15 cellular contexts compared by ENCODE assay signal in the genomic region with DNA sequence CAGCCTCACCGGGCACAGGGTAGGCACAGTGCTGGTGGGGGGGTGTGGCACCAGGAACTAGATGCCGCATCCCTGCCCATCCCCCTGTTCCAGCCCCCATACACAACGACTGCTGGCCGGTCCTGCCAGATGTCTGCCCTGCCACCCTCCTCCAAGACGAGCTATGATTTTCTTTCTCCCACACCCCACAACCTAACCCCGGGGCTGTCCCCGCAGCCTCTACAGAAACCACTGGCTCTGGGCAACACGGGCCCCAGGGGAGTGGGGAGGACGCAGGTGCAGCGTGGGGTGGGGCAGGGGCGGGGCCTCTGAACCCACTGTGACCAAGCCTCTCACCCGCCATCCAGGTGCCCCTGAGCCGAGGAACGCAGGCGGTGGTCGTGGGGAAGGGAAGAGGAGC. TPM values are rescaled to one million over a fixed set of nuclear protein-coding genes. Genes with fewer than 3 reads are reported as not detected.
DNase-seq lines count a peak whose midpoint lies in the region; ATAC-seq and TF ChIP-seq lines count a peak whose summit lies in the region.
"Had no signal": no experiment of that assay in that cellular context is flagged by ENCODE, and none has a peak within 500 bp of the region (broad histone marks: within the 10 kb centered on the region; RNA-seq: fewer than 3 reads in every experiment).

No MANE protein-coding gene starts in this region.

- H3K4me3 Mint-ChIP-seq in activated B cell treated with CpG ODN at 0.5 μM for 24 hours = peak overlapping the region; percentile 90
- H3K4me3 Mint-ChIP-seq: CD4-positive, CD25-positive, alpha-beta regulatory T cell; endodermal cell had no signal

- 19% methylated on average over 13 of the region's 16 CpGs; no CpG with 5 or more reads in 1 of the 2 donors for WGBS in transverse colon (ENCODE audit: low coverage in 1 of 2), 2 donors

- peaks cover 0 to 13% (median 0%) of the 10 kb centered on the region in 4 donors for H3K4me1 ChIP-seq in transverse colon

- peaks cover 45% of the 10 kb centered on the region for H3K36me3 Mint-ChIP-seq in activated B cell treated with CpG ODN at 0.5 μM for 24 hours (ENCODE audit: low read depth)
- H3K36me3 Mint-ChIP-seq: CD4-positive, CD25-positive, alpha-beta regulatory T cell had no signal

- DNase-seq in stimulated activated CD4-positive, alpha-beta T cell treated with anti-CD3 and anti-CD28 coated beads, Interleukin-1b, Interleukin-23, amount 100 ng/mL, for 48 hours = peak; percentile 14
- DNase-seq in stimulated activated CD4-positive, alpha-beta T cell treated with anti-CD3 and anti-CD28 coated beads, Interleukin-2, amount 100 ng/mL, for 48 hours = no peak
- DNase-seq in activated B cell treated with CpG ODN at 0.5 μM for 24 hours (peak; percentile 73), transverse colon (peak; percentile 24), superior temporal gyrus (ENCODE audit: extremely low spot score) (no peak), foreskin melanocyte (no peak)
- DNase-seq: activated CD8-positive, alpha-beta memory T cell treated with anti-CD3 and anti-CD28 coated beads, Interleukin-2, amount 50 U/mL, for 4 hours; CD4-positive, CD25-positive, alpha-beta regulatory T cell; endodermal cell; heart right ventricle; NCI-H2029; PC-9; T-helper 9 cell had no signal

- no peak for TF ChIP-seq CTCF in activated B cell treated with CpG ODN at 0.5 μM for 24 hours (IDR thresholded peaks at IDR 0.05)
- TF ChIP-seq CTCF in transverse colon (IDR thresholded peaks at IDR 0.05) = no peak

- no peak overlapping the region for H3K27ac ChIP-seq in transverse colon
- H3K27ac ChIP-seq: heart right ventricle, PC-9 had no signal

- H3K4me1 Mint-ChIP-seq in activated B cell treated with CpG ODN at 0.5 μM for 24 hours = peaks cover 84% of the 10 kb centered on the region
- H3K4me1 Mint-ChIP-seq: endodermal cell had no signal

- no peaks in the 10 kb centered on the region for H3K27me3 Mint-ChIP-seq in activated B cell treated with CpG ODN at 0.5 μM for 24 hours

- no peak overlapping the region for H3K4me3 ChIP-seq in transverse colon
- H3K4me3 ChIP-seq: heart right ventricle, PC-9 had no signal

- peak overlapping the region; percentile 94 for H3K27ac Mint-ChIP-seq in activated B cell treated with CpG ODN at 0.5 μM for 24 hours
- H3K27ac Mint-ChIP-seq: CD4-positive, CD25-positive, alpha-beta regulatory T cell; endodermal cell had no signal

- ATAC-seq in HG02642 (IDR thresholded peaks at IDR 0.05; ENCODE audit: poor library complexity, unreplicated experiment) (peak; percentile 39), activated B cell treated with CpG ODN at 0.5 μM for 24 hours (ENCODE audit: low read depth) (peak; percentile 66), GM21515 (IDR thresholded peaks at IDR 0.05; ENCODE audit: unreplicated experiment) (no peak)
- ATAC-seq: heart right ventricle had no signal

- peaks cover 5% of the 10 kb centered on the region for H3K9me3 Mint-ChIP-seq in activated B cell treated with CpG ODN at 0.5 μM for 24 hours

- TF ChIP-seq EP300 in transverse colon (IDR thresholded peaks at IDR 0.05; ENCODE audit: low read depth) = no peak

- intact Hi-C loops in activated B cell treated with CpG ODN at 0.5 μM for 24 hours (cut with micrococcal nuclease) = loop anchor here (1.0 to 10.0 kb wide), 6 partner anchors 12 to 648 kb away; partner anchors contain the start of genes IFI30 and MAST3
- intact Hi-C loops in transverse colon (cut with DNase I; ENCODE audit: low total_unique reads) = no loop called here

- POLR2A ChIA-PET in activated B cell treated with CpG ODN at 0.5 μM for 24 hours (lab: Charles Lee) = interaction anchor here (0.5 to 12.8 kb wide), 23 partner anchors 9 to 941 kb away, joined by 3 to 347 read pairs (median 5); partner anchors contain the start of genes BST2, FCHO1, JAK3 and JUND

- TF ChIP-seq POLR2A in transverse colon (IDR thresholded peaks at IDR 0.05) = no peak

- in situ Hi-C loops in transverse colon (cut with MboI; ENCODE audit: low pct_ligation_motif_present in 1 of 4, low pct_unique_long_range_greater_than_20kb in 1 of 4, low sequenced_read_pairs in 3 of 4) = no loop called here

- peaks cover 28% of the 10 kb centered on the region for H3K27me3 ChIP-seq in transverse colon

- H3K9me3 ChIP-seq in transverse colon = no peaks in the 10 kb centered on the region

- H3K36me3 ChIP-seq in transverse colon = no peaks in the 10 kb centered on the region
- H3K36me3 ChIP-seq: heart right ventricle had no signal

- CTCF ChIA-PET in activated B cell treated with CpG ODN at 0.5 μM for 24 hours (lab: Charles Lee) = interaction anchor here (1.2 to 2.0 kb wide), 2 partner anchors 12 to 15 kb away, joined by 5 to 6 read pairs; no protein-coding TSS in a partner anchor

RNA-seq across cellular contexts. Expression of gene PGLS, which starts 15.5 kb away (rescaled TPM):
- total RNA-seq in activated B cell treated with CpG ODN at 0.5 μM for 24 hours (107 and 111 TPM in 2 replicates), transverse colon (100 to 1,000 TPM in 3 of 4 donors, 10 to 100 TPM in 1; 90.4 to 146 (median 117) TPM)

RNA-seq across cellular contexts. Expression of gene COLGALT1, which starts 28.5 kb away (rescaled TPM):
- total RNA-seq in activated B cell treated with CpG ODN at 0.5 μM for 24 hours = 69.2 and 80.3 TPM in 2 replicates
- 10 to 100 TPM; 38.6 to 78.6 (median 54.7) TPM for total RNA-seq in transverse colon

RNA-seq across cellular contexts. Expression of gene SLC27A1, which starts 56.6 kb away (rescaled TPM):
- total RNA-seq in activated B cell treated with CpG ODN at 0.5 μM for 24 hours (4.3 and 4.6 TPM in 2 replicates), transverse colon (10 to 100 TPM in 1 of 4 donors, 1 to 10 TPM in 3; 4.0 to 11.1 (median 7.0) TPM)

Comparison
In these comparisons a context has a peak if more than half of its experiments do, and no peak if none do; other contexts are left out.
1. DNase-seq: peak in stimulated activated CD4-positive, alpha-beta T cell treated with anti-CD3 and anti-CD28 coated beads, Interleukin-1b, Interleukin-23, amount 100 ng/mL, for 48 hours (single experiment), activated B cell treated with CpG ODN at 0.5 μM for 24 hours (single experiment) and transverse colon (single experiment); none in stimulated activated CD4-positive, alpha-beta T cell treated with anti-CD3 and anti-CD28 coated beads, Interleukin-2, amount 100 ng/mL, for 48 hours (0 of 2), superior temporal gyrus (single experiment) and foreskin melanocyte (single experiment).